ENCODE assay signal across 18 cellular contexts in the genomic region with DNA sequence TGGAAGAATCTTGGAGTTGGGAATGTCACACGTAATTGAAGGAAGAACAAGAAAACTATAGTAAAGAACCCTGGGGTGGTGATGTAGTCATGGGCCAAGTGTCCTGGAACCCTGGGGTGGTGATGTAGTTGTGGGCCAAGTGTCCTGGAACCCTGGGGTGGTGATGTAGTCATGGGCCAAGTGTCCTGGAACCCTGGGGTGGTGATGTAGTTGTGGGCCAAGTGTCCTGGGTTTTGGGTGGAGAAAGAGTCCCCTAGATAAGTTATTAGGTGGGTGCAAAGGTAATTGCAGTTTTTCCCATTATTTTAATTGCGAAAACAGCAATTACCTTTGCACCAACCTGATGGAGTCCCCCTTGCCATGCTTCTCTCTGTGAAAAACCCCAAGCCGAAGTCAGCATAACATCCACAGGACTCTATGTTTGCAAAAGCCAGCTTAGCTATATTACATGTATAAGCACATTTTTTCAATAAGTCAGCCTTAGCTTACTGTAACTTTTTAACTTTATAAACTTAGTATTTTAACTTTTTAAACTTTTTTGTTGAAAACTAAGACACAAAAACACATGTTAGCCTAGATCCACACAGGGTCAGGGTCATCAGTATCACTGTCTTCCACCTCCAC. TPM values are rescaled to one million over a fixed set of nuclear protein-coding genes. Genes with fewer than 3 reads are reported as not detected.
DNase-seq lines count a peak whose midpoint lies in the region; ATAC-seq, FAIRE-seq and TF ChIP-seq lines count a peak whose summit lies in the region.
"Had no signal": no experiment of that assay in that cellular context is flagged by ENCODE, and none has a peak within 500 bp of the region (broad histone marks: within the 10 kb centered on the region; RNA-seq: fewer than 3 reads in every experiment).

No MANE protein-coding gene starts in this region.

- H3K4me1 Mint-ChIP-seq in WTC11 (peaks cover 31% of the 10 kb centered on the region), mesothelial cell of epicardium (peaks cover 7% of the 10 kb centered on the region)
- H3K4me1 Mint-ChIP-seq in naive thymus-derived CD4-positive, alpha-beta T cell: peaks cover 0 to 5% (median 0%) of the 10 kb centered on the region in 7 donors
- H3K4me1 Mint-ChIP-seq in activated CD8-positive, alpha-beta T cell treated with anti-CD3 and anti-CD28 coated beads for 36 hours (ENCODE audit: low read depth): peaks cover 6% of the 10 kb centered on the region

- TF ChIP-seq POLR2A in A549 (IDR thresholded peaks at IDR 0.05; ENCODE audit: low read length): no peak

- no peak for TF ChIP-seq EP300 in A549 (IDR thresholded peaks at IDR 0.05)

- 85% methylated on average over 3 of the region's 3 CpGs for WGBS in A549 (ENCODE audit: missing lambda C conversion rate)

- CTCF ChIA-PET in A549 (lab: Yijun Ruan, JAX): interaction anchor here (1.3 to 2.0 kb wide), 4 partner anchors 19 to 152 kb away, joined by 3 to 6 read pairs (median 5); no protein-coding TSS in a partner anchor
- CTCF ChIA-PET in WTC11 (lab: Charles Lee): interaction anchor here (0.6 kb wide), 1 partner anchor 374 kb away, joined by 4 read pairs; no protein-coding TSS in a partner anchor
- CTCF ChIA-PET in naive thymus-derived CD4-positive, alpha-beta T cell (lab: Charles Lee): no interaction called here
- CTCF ChIA-PET in activated CD8-positive, alpha-beta T cell treated with anti-CD3 and anti-CD28 coated beads for 36 hours (lab: Charles Lee): interaction anchor here (0.8 kb wide), 1 partner anchor 45 kb away, joined by 3 read pairs; no protein-coding TSS in a partner anchor

- H3K4me1 ChIP-seq in A549 (peaks cover 22% of the 10 kb centered on the region), ES-I3 (ENCODE audit: insufficient read depth, low read length) (peaks cover 28% of the 10 kb centered on the region)
- no peaks in the 10 kb centered on the region for H3K4me1 ChIP-seq in naive thymus-derived CD4-positive, alpha-beta T cell (ENCODE audit: control insufficient read depth in 2 of 2, insufficient read depth in 2 of 2, low read length in 2 of 2)
- H3K4me1 ChIP-seq: breast epithelium had no signal

- no peaks in the 10 kb centered on the region; the same call in 1 of the 2 replicates for H3K36me3 Mint-ChIP-seq in WTC11
- peaks cover 5 to 20% (median 16%) of the 10 kb centered on the region in 5 donors for H3K36me3 Mint-ChIP-seq in naive thymus-derived CD4-positive, alpha-beta T cell
- peaks cover 10% of the 10 kb centered on the region for H3K36me3 Mint-ChIP-seq in activated CD8-positive, alpha-beta T cell treated with anti-CD3 and anti-CD28 coated beads for 36 hours (ENCODE audit: low read depth)
- peaks cover 19% of the 10 kb centered on the region for H3K36me3 Mint-ChIP-seq in mesothelial cell of epicardium

- no peak for ATAC-seq in A549
- no peak for ATAC-seq in WTC11
- peak; percentile 39 for ATAC-seq in naive thymus-derived CD4-positive, alpha-beta T cell
- no peak for ATAC-seq in activated CD8-positive, alpha-beta T cell treated with anti-CD3 and anti-CD28 coated beads for 36 hours
- ATAC-seq: foreskin keratinocyte had no signal

- no peaks in the 10 kb centered on the region for H3K9me3 ChIP-seq in A549
- no peaks in the 10 kb centered on the region for H3K9me3 ChIP-seq in ES-I3 (ENCODE audit: control insufficient read depth, insufficient read depth, low read length)
- no peaks in the 10 kb centered on the region for H3K9me3 ChIP-seq in naive thymus-derived CD4-positive, alpha-beta T cell (ENCODE audit: control insufficient read depth in 2 of 3, low read length in 3 of 3)
- H3K9me3 ChIP-seq: breast epithelium, suprapubic skin had no signal

- H3K4me3 Mint-ChIP-seq in WTC11 (no peak overlapping the region), mesothelial cell of epicardium (no peak overlapping the region)
- H3K4me3 Mint-ChIP-seq in naive thymus-derived CD4-positive, alpha-beta T cell: no peak overlapping the region
- no peak overlapping the region for H3K4me3 Mint-ChIP-seq in activated CD8-positive, alpha-beta T cell treated with anti-CD3 and anti-CD28 coated beads for 36 hours
- H3K4me3 Mint-ChIP-seq: activated T-helper 1 cell treated with anti-CD3 and anti-CD28 coated beads, Interleukin-12 subunit alpha, Interleukin-12 subunit beta, Interleukin-2, Interleukin-4 antibody, amounts not matched to agents 30 ng/mL and 10 ng/mL and 1 ng/mL, durations not matched to agents 14 hours and 24 hours and 36 hours had no signal

- POLR2A ChIA-PET in A549 (lab: Yijun Ruan, JAX): no interaction called here
- POLR2A ChIA-PET in WTC11 (lab: Charles Lee): no interaction called here
- POLR2A ChIA-PET in naive thymus-derived CD4-positive, alpha-beta T cell (lab: Charles Lee): no interaction called here
- POLR2A ChIA-PET in activated CD8-positive, alpha-beta T cell treated with anti-CD3 and anti-CD28 coated beads for 36 hours (lab: Charles Lee): interaction anchor here (0.7 to 1.6 kb wide), 3 partner anchors 12 to 123 kb away, joined by 3 to 5 read pairs (median 3); no protein-coding TSS in a partner anchor

- H3K27me3 Mint-ChIP-seq in WTC11 (ENCODE audit: low read depth) (peaks cover 2% of the 10 kb centered on the region; the same call in 1 of the 2 replicates), mesothelial cell of epicardium (ENCODE audit: low read depth) (no peaks in the 10 kb centered on the region)
- no peaks in the 10 kb centered on the region for H3K27me3 Mint-ChIP-seq in naive thymus-derived CD4-positive, alpha-beta T cell
- H3K27me3 Mint-ChIP-seq in activated CD8-positive, alpha-beta T cell treated with anti-CD3 and anti-CD28 coated beads for 36 hours: no peaks in the 10 kb centered on the region

- peaks cover 2% of the 10 kb centered on the region; the same call in 1 of the 2 replicates for H3K36me3 ChIP-seq in ES-I3 (ENCODE audit: insufficient read depth, low read length)
- peaks cover 0 to 7% (median 0%) of the 10 kb centered on the region in 3 experiments for H3K36me3 ChIP-seq in naive thymus-derived CD4-positive, alpha-beta T cell (ENCODE audit: control insufficient read depth in 2 of 3, insufficient read depth in 3 of 3, low read length in 3 of 3)
- H3K36me3 ChIP-seq: breast epithelium had no signal

- TF ChIP-seq CTCF in A549 (IDR thresholded peaks at IDR 0.05) (no peak), WTC11 (IDR thresholded peaks at IDR 0.05) (no peak), mesothelial cell of epicardium (IDR thresholded peaks at IDR 0.05; ENCODE audit: unreplicated experiment) (no peak)
- TF ChIP-seq CTCF in activated CD8-positive, alpha-beta T cell treated with anti-CD3 and anti-CD28 coated beads for 36 hours (IDR thresholded peaks at IDR 0.05): no peak

- H3K27me3 ChIP-seq in naive thymus-derived CD4-positive, alpha-beta T cell (ENCODE audit: control insufficient read depth in 2 of 2, insufficient read depth in 2 of 2, low read length in 2 of 2): no peaks in the 10 kb centered on the region
- H3K27me3 ChIP-seq: breast epithelium, suprapubic skin had no signal

- DNase-seq in A549 (ENCODE audit: low read depth in 1 of 2, low spot score in 1 of 2) (no peak), WTC11 (ENCODE audit: low spot score) (no peak), superior temporal gyrus (ENCODE audit: extremely low spot score) (no peak), mesothelial cell of epicardium (ENCODE audit: low spot score in 2 of 2, unreplicated experiment in 2 of 2) (no peak)
- DNase-seq in naive thymus-derived CD4-positive, alpha-beta T cell: no peak
- no peak for DNase-seq in activated CD8-positive, alpha-beta T cell treated with anti-CD3 and anti-CD28 coated beads for 36 hours
- DNase-seq in activated CD4-positive, CD25-positive, alpha-beta regulatory T cell treated with anti-CD3 and anti-CD28 coated beads, Interleukin-2, amount 50 U/mL, for 72 hours: no peak
- DNase-seq: DMS79, foreskin keratinocyte, hippocampal formation, NCI-H1694, NCI-H526 treated with DMSO at 0.1 percent for 48 hours, nucleus accumbens had no signal

- peak overlapping the region; percentile 43; the same call in 1 of the 2 replicates for H3K9ac ChIP-seq in ES-I3 (ENCODE audit: low read depth, low read length)

- no peak for TF ChIP-seq RAD21 in A549 (conservative IDR thresholded peaks at IDR 0.05 in 1 of 2, IDR thresholded peaks at IDR 0.05 in 1 of 2)

- H3K27ac Mint-ChIP-seq in WTC11 (peak overlapping the region; percentile 73), mesothelial cell of epicardium (no peak overlapping the region)
- peak overlapping the region in 5 of 9 donors; percentile 3 to 71 (median 62) for H3K27ac Mint-ChIP-seq in naive thymus-derived CD4-positive, alpha-beta T cell
- H3K27ac Mint-ChIP-seq in activated CD8-positive, alpha-beta T cell treated with anti-CD3 and anti-CD28 coated beads for 36 hours: no peak overlapping the region

- H3K4me3 ChIP-seq in A549: no peak overlapping the region
- H3K4me3 ChIP-seq in naive thymus-derived CD4-positive, alpha-beta T cell (ENCODE audit: low read length): no peak overlapping the region
- H3K4me3 ChIP-seq: breast epithelium, suprapubic skin had no signal

- intact Hi-C loops in naive thymus-derived CD4-positive, alpha-beta T cell (cut with micrococcal nuclease): no loop called here
- intact Hi-C loops in activated CD8-positive, alpha-beta T cell treated with anti-CD3 and anti-CD28 coated beads for 36 hours (cut with micrococcal nuclease): no loop called here

- no peak for FAIRE-seq in A549 (lab: Jason Lieb, UNC)

- H3K4me2 ChIP-seq in A549: no peak overlapping the region; the same call in 2 of the 3 replicates

- no peaks in the 10 kb centered on the region for H3K9me3 Mint-ChIP-seq in WTC11
- H3K9me3 Mint-ChIP-seq in naive thymus-derived CD4-positive, alpha-beta T cell: peaks cover 0 to 2% (median 0%) of the 10 kb centered on the region in 11 donors
- no peaks in the 10 kb centered on the region for H3K9me3 Mint-ChIP-seq in activated CD8-positive, alpha-beta T cell treated with anti-CD3 and anti-CD28 coated beads for 36 hours
- no peaks in the 10 kb centered on the region for H3K9me3 Mint-ChIP-seq in mesothelial cell of epicardium
- H3K9me3 Mint-ChIP-seq: activated T-helper 1 cell treated with anti-CD3 and anti-CD28 coated beads, Interleukin-12 subunit alpha, Interleukin-12 subunit beta, Interleukin-2, Interleukin-4 antibody, amounts not matched to agents 30 ng/mL and 10 ng/mL and 1 ng/mL, durations not matched to agents 14 hours and 24 hours and 36 hours had no signal

- H3K27ac ChIP-seq in A549: peak overlapping the region; percentile 63 to 77; a peak in 4 of 6 replicates
- H3K27ac ChIP-seq in naive thymus-derived CD4-positive, alpha-beta T cell (ENCODE audit: low read depth, low read length): no peak overlapping the region
- H3K27ac ChIP-seq: breast epithelium, foreskin keratinocyte had no signal

RNA-seq across cellular contexts. Expression of gene MUC20, which starts 21.5 kb away (rescaled TPM):
- 0.44 and 0.65 TPM in 2 replicates for polyA plus RNA-seq in A549 (2011; rRNA removed)
- 0.21 and 0.26 TPM in 2 replicates for polyA plus RNA-seq in A549 (2012; cell fraction: cytosol; rRNA removed)
- polyA plus RNA-seq in A549 (2012; cell fraction: nucleus; rRNA removed): 2.3 and 3.2 TPM in 2 replicates
- polyA plus RNA-seq in A549 (2017; fragmentation: RNase III; extraction: RNeasy Plus Mini Kit Qiagen cat#74134 plus additional on column Dnase treatment): 0.76 to 0.95 TPM (median 0.87 TPM) in 3 replicates
- 0.54 and 0.58 TPM in 2 replicates for polyA minus RNA-seq in A549 (2011; rRNA and poly(A)+ RNA removed)
- 0.34 to 0.77 TPM (median 0.57 TPM) in 3 replicates for total RNA-seq in WTC11 (2021)
- total RNA-seq in naive thymus-derived CD4-positive, alpha-beta T cell: 10 to 100 TPM in 4 of 5 experiments, 1 to 10 TPM in 1; 7.9 to 17.8 (median 13.2) TPM
- under 1 TPM; 0.66 to 0.97 TPM for polyA plus RNA-seq in naive thymus-derived CD4-positive, alpha-beta T cell
- under 1 TPM; 0.20 to 0.65 TPM for total RNA-seq in activated CD8-positive, alpha-beta T cell treated with anti-CD3 and anti-CD28 coated beads for 36 hours
- total RNA-seq in mesothelial cell of epicardium: 8.7 to 11.7 TPM (median 9.4 TPM) in 3 replicates
- total RNA-seq: dermis microvascular lymphatic vessel endothelial cell had no signal

Comparison
In these comparisons a context has a peak if more than half of its experiments do, and no peak if none do; other contexts are left out.
1. H3K27ac Mint-ChIP-seq: peak in WTC11 (single experiment) and naive thymus-derived CD4-positive, alpha-beta T cell (5 of 9); none in activated CD8-positive, alpha-beta T cell treated with anti-CD3 and anti-CD28 coated beads for 36 hours (single experiment) and mesothelial cell of epicardium (single experiment).